1 cellular context compared by ENCODE assay signal in the genomic region with DNA sequence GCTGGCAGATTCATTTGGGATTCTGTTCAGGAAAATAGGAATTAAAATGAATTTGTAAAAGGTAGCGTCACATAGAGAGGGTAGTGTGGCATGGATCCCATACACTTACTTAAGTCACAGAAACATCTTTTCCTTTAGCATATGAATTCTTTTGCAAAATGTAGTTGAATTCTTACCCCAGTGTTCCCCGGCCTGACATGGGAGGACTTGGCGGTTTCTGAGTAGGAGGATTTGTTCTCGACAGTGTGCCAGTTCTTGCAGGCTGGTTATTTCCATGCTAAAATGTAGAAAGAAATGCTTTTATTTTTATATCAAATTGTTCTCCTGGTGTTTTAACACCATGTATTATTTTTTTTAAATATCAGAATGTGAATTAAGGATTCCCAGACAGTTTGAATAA.
TF ChIP-seq lines count a peak whose summit lies in the region.

No MANE protein-coding gene starts in this region.

TF ChIP-seq in GM23338, 12 proteins besides CTCF, POLR2A, EP300 and RAD21 (continued from another document):
- TF ChIP-seq EZH2phosphoT487 (IDR thresholded peaks at IDR 0.05; ENCODE audit: unreplicated experiment) (no peak), JUNB (IDR thresholded peaks at IDR 0.05; ENCODE audit: unreplicated experiment) (no peak), NANOG (IDR thresholded peaks at IDR 0.05; ENCODE audit: borderline replicate concordance) (no peak), REST (IDR thresholded peaks at IDR 0.05; ENCODE audit: unreplicated experiment) (no peak)
